ENCODE assay signal across 1 cellular context in the genomic region with DNA sequence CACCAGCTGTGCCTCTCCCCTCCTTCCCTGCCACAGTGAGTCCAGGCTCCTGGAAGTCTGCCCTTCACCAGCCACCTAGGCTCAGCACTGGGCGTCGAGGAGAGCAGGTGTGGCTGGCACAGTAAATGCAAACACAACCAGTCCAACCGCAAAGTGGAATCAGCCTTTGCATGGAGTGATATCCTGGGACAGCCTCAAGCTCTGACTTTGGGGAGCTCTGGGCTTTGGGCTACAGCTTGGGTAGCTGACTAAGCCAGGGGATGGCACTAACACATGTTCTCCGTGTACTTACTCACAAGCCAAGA.
A peak's percentile ranks its signal among the peaks of the same experiment; 100 is the strongest.
TF ChIP-seq lines count a peak whose summit lies in the region.

No MANE protein-coding gene starts in this region.

TF ChIP-seq in H1, 55 proteins besides CTCF, POLR2A, EP300 and RAD21:
- TF ChIP-seq EGR1 (IDR thresholded peaks at IDR 0.05; ENCODE audit: borderline replicate concordance, low read depth, low read length) (no peak), CHD1 (IDR thresholded peaks at IDR 0.05; ENCODE audit: low read depth, low read length) (no peak), POLR2AphosphoS5 (IDR thresholded peaks at IDR 0.05; ENCODE audit: low read depth, low read length) (no peak), BRCA1 (IDR thresholded peaks at IDR 0.05; ENCODE audit: low read depth, low read length) (no peak), GABPA (IDR thresholded peaks at IDR 0.05; ENCODE audit: borderline replicate concordance, insufficient read depth, low read length) (no peak), RXRA (IDR thresholded peaks at IDR 0.05; ENCODE audit: insufficient read depth, low read depth, low read length) (no peak), CHD2 (IDR thresholded peaks at IDR 0.05; ENCODE audit: low read length) (no peak), SIRT6 (IDR thresholded peaks at IDR 0.05; ENCODE audit: low read length) (no peak), RFX5 (IDR thresholded peaks at IDR 0.05; ENCODE audit: borderline replicate concordance, low read depth, low read length) (no peak), PHF8 (conservative IDR thresholded peaks at IDR 0.05; ENCODE audit: low read depth, low read length) (no peak), ZNF274 (IDR thresholded peaks at IDR 0.05; ENCODE audit: borderline replicate concordance, extremely low read depth, low read length) (no peak), RNF2 (IDR thresholded peaks at IDR 0.05; ENCODE audit: borderline replicate concordance, low read depth, low read length, missing control alignments, poor library complexity, severe bottlenecking) (no peak), CBX5 (IDR thresholded peaks at IDR 0.05; ENCODE audit: low read depth, low read length) (no peak), TEAD4 (IDR thresholded peaks at IDR 0.05; ENCODE audit: low read depth, low read length) (no peak)
- TF ChIP-seq, protein P1, sequence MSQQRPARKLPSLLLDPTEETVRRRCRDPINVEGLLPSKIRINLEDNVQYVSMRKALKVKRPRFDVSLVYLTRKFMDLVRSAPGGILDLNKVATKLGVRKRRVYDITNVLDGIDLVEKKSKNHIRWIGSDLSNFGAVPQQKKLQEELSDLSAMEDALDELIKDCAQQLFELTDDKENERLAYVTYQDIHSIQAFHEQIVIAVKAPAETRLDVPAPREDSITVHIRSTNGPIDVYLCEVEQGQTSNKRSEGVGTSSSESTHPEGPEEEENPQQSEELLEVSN (IDR thresholded peaks at IDR 0.05) = 0 out of 2 replicates have a peak, but pooled peaks have one; percentile 14
- TF ChIP-seq, protein P2, sequence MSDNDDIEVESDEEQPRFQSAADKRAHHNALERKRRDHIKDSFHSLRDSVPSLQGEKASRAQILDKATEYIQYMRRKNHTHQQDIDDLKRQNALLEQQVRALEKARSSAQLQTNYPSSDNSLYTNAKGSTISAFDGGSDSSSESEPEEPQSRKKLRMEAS (IDR thresholded peaks at IDR 0.05) = peak; percentile 30; the same call in 1 of the 2 replicates
- TF ChIP-seq, protein P3, sequence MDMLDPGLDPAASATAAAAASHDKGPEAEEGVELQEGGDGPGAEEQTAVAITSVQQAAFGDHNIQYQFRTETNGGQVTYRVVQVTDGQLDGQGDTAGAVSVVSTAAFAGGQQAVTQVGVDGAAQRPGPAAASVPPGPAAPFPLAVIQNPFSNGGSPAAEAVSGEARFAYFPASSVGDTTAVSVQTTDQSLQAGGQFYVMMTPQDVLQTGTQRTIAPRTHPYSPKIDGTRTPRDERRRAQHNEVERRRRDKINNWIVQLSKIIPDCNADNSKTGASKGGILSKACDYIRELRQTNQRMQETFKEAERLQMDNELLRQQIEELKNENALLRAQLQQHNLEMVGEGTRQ (IDR thresholded peaks at IDR 0.05; ENCODE audit: low read length) = no peak
